12 cellular contexts compared by ENCODE assay signal in the genomic region with DNA sequence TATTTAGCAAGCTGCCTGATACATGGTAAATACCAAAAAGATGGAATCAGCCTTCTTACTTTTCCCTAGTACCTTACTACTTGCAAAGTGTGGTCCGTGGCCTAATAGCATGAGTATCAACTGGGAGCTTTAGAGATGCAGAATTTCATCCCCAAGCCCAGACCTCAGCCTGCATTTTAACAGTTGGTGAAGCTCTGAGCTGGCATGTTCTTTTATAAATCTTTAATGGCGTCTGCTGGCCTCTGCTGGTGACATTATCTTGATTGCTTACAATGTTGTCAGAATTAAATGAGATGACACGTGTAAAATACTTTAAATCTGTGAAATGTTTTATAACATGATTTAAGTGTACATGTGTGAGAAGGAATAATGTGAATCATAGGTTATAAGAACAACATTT.
DNase-seq lines count a peak whose midpoint lies in the region; ATAC-seq and TF ChIP-seq lines count a peak whose summit lies in the region.
"Had no signal": no experiment of that assay in that cellular context is flagged by ENCODE, and none has a peak within 500 bp of the region (broad histone marks: within the 10 kb centered on the region; RNA-seq: fewer than 3 reads in every experiment).

No MANE protein-coding gene starts in this region.

- peaks cover 5% of the 10 kb centered on the region for H3K36me3 Mint-ChIP-seq in activated CD4-positive, alpha-beta memory T cell treated with anti-CD3 and anti-CD28 coated beads, Interleukin-2, amount 10 ng/mL, durations not matched to agents 7 days and 5 days (ENCODE audit: low read depth)
- H3K36me3 Mint-ChIP-seq: stimulated activated memory B cell treated with anti-CD40 and anti-IgM and Interleukin-4, amounts not matched to agents 10 μg/mL and 1 μg/mL and 100 μg/mL, for 72 hours had no signal

- 44% methylated on average over 3 of the region's 3 CpGs for WGBS in smooth muscle cell (ENCODE audit: low lambda C conversion rate)

- BruUV-seq in PC-9 (replicated peaks; lab: Mats Ljungman, UMichigan) = no TSS peak

- POLR2A ChIA-PET in PC-9 (lab: Charles Lee; ENCODE audit: unreplicated experiment) = no interaction called here
- POLR2A ChIA-PET in activated CD4-positive, alpha-beta memory T cell treated with anti-CD3 and anti-CD28 coated beads, Interleukin-2, amount 10 ng/mL, durations not matched to agents 7 days and 5 days (lab: Charles Lee) = no interaction called here

- no peak overlapping the region for H3K4me3 Mint-ChIP-seq in activated CD4-positive, alpha-beta memory T cell treated with anti-CD3 and anti-CD28 coated beads, Interleukin-2, amount 10 ng/mL, durations not matched to agents 7 days and 5 days
- H3K4me3 Mint-ChIP-seq: neural crest cell; stimulated activated memory B cell treated with anti-CD40 and anti-IgM and Interleukin-4, amounts not matched to agents 10 μg/mL and 1 μg/mL and 100 μg/mL, for 72 hours had no signal

- ATAC-seq in HG03432 (IDR thresholded peaks at IDR 0.05; ENCODE audit: unreplicated experiment) = no peak
- ATAC-seq: body of pancreas; stimulated activated memory B cell treated with anti-CD40 and anti-IgM and Interleukin-4, amounts not matched to agents 10 μg/mL and 1 μg/mL and 100 μg/mL, for 72 hours had no signal

- H3K27ac Mint-ChIP-seq in activated CD4-positive, alpha-beta memory T cell treated with anti-CD3 and anti-CD28 coated beads, Interleukin-2, amount 10 ng/mL, durations not matched to agents 7 days and 5 days = no peak overlapping the region
- H3K27ac Mint-ChIP-seq: stimulated activated memory B cell treated with anti-CD40 and anti-IgM and Interleukin-4, amounts not matched to agents 10 μg/mL and 1 μg/mL and 100 μg/mL, for 72 hours had no signal

- TF ChIP-seq CTCF in PC-9 (conservative IDR thresholded peaks at IDR 0.05) (peak; percentile 35; the same call in 1 of the 2 replicates), fibroblast of pulmonary artery (IDR thresholded peaks at IDR 0.05; ENCODE audit: low read length, missing control alignments) (peak; percentile 11), smooth muscle cell (IDR thresholded peaks at IDR 0.05; ENCODE audit: borderline replicate concordance, insufficient read depth, poor library complexity, severe bottlenecking) (peak; percentile 11)

- H3K9me3 ChIP-seq in PC-9 (ENCODE audit: insufficient read depth, low read depth) (no peaks in the 10 kb centered on the region), smooth muscle cell (replicated peaks; ENCODE audit: low read depth) (no peaks in the 10 kb centered on the region)
- H3K9me3 ChIP-seq: body of pancreas had no signal

- H3K4me2 ChIP-seq in PC-9 (no peak overlapping the region), smooth muscle cell (peak overlapping the region; percentile 82)

- no peaks in the 10 kb centered on the region for H3K4me1 ChIP-seq in PC-9 (replicated peaks; ENCODE audit: insufficient read depth)
- H3K4me1 ChIP-seq in smooth muscle cell (ENCODE audit: low read depth) = peaks cover 27% of the 10 kb centered on the region
- H3K4me1 ChIP-seq: body of pancreas had no signal

- H3K4me1 Mint-ChIP-seq in activated CD4-positive, alpha-beta memory T cell treated with anti-CD3 and anti-CD28 coated beads, Interleukin-2, amount 10 ng/mL, durations not matched to agents 7 days and 5 days = peaks cover 14% of the 10 kb centered on the region
- H3K4me1 Mint-ChIP-seq: stimulated activated memory B cell treated with anti-CD40 and anti-IgM and Interleukin-4, amounts not matched to agents 10 μg/mL and 1 μg/mL and 100 μg/mL, for 72 hours had no signal

- H3K9ac ChIP-seq in smooth muscle cell (ENCODE audit: low read depth) = no peak overlapping the region

- H3K27ac ChIP-seq in PC-9 (no peak overlapping the region), smooth muscle cell (ENCODE audit: low read depth) (peak overlapping the region; percentile 90)
- H3K27ac ChIP-seq: body of pancreas, SK-N-MC had no signal

- no peaks in the 10 kb centered on the region for H3K79me2 ChIP-seq in PC-9 (ENCODE audit: low read depth)
- no peaks in the 10 kb centered on the region for H3K79me2 ChIP-seq in smooth muscle cell (ENCODE audit: low read depth)

- H3K9me2 ChIP-seq in PC-9 (ENCODE audit: insufficient read depth) = no peaks in the 10 kb centered on the region

- H3K36me3 ChIP-seq in PC-9 (ENCODE audit: low read depth) = no peaks in the 10 kb centered on the region
- H3K36me3 ChIP-seq in smooth muscle cell (ENCODE audit: low read depth) = no peaks in the 10 kb centered on the region

- H2AFZ ChIP-seq in PC-9 = no peak overlapping the region
- H2AFZ ChIP-seq in smooth muscle cell (ENCODE audit: low read depth) = no peak overlapping the region

- peak; percentile 19 for DNase-seq in activated naive CD4-positive, alpha-beta T cell treated with anti-CD3 and anti-CD28 coated beads, Interleukin-2, amount 50 U/mL, for 16 hours
- DNase-seq in activated naive CD4-positive, alpha-beta T cell (lab: John Stamatoyannopoulos, UW) = no peak
- DNase-seq in PC-9 (no peak), fibroblast of pulmonary artery (ENCODE audit: low read depth) (peak; percentile 49), smooth muscle cell (lab: John Stamatoyannopoulos, UW; ENCODE audit: unreplicated experiment) (no peak), foreskin melanocyte (no peak)
- DNase-seq in activated CD4-positive, alpha-beta memory T cell treated with anti-CD3 and anti-CD28 coated beads, Interleukin-2, amount 10 ng/mL, durations not matched to agents 7 days and 5 days = no peak

- H4K20me1 ChIP-seq in PC-9 (ENCODE audit: insufficient read depth) (no peaks in the 10 kb centered on the region), smooth muscle cell (ENCODE audit: low read depth) (no peaks in the 10 kb centered on the region)

- intact Hi-C loops in PC-9 (cut with micrococcal nuclease; ENCODE audit: unreplicated experiment) = loop anchor here (2.0 to 10.0 kb wide), 2 partner anchors 233 to 341 kb away; partner anchors contain the start of gene CERS6

- H3F3A ChIP-seq in PC-9 (ENCODE audit: insufficient read depth, low read depth) (no peaks in the 10 kb centered on the region), smooth muscle cell (ENCODE audit: low read depth) (peaks cover 21% of the 10 kb centered on the region)

- H3K27me3 ChIP-seq in PC-9 (ENCODE audit: insufficient read depth, low read depth) (no peaks in the 10 kb centered on the region), smooth muscle cell (ENCODE audit: low read depth) (no peaks in the 10 kb centered on the region)
- H3K27me3 ChIP-seq: body of pancreas had no signal

- H3K4me3 ChIP-seq in PC-9 = no peak overlapping the region
- no peak overlapping the region for H3K4me3 ChIP-seq in fibroblast of pulmonary artery (replicated peaks; ENCODE audit: low read depth, low read length)
- no peak overlapping the region for H3K4me3 ChIP-seq in smooth muscle cell
- H3K4me3 ChIP-seq: body of pancreas, SK-N-MC had no signal

- no peaks in the 10 kb centered on the region for H3K9me3 Mint-ChIP-seq in activated CD4-positive, alpha-beta memory T cell treated with anti-CD3 and anti-CD28 coated beads, Interleukin-2, amount 10 ng/mL, durations not matched to agents 7 days and 5 days
- H3K9me3 Mint-ChIP-seq: neural crest cell; stimulated activated memory B cell treated with anti-CD40 and anti-IgM and Interleukin-4, amounts not matched to agents 10 μg/mL and 1 μg/mL and 100 μg/mL, for 72 hours had no signal

- H3K27me3 Mint-ChIP-seq in activated CD4-positive, alpha-beta memory T cell treated with anti-CD3 and anti-CD28 coated beads, Interleukin-2, amount 10 ng/mL, durations not matched to agents 7 days and 5 days = no peaks in the 10 kb centered on the region
- H3K27me3 Mint-ChIP-seq: stimulated activated memory B cell treated with anti-CD40 and anti-IgM and Interleukin-4, amounts not matched to agents 10 μg/mL and 1 μg/mL and 100 μg/mL, for 72 hours had no signal

- CTCF ChIA-PET in PC-9 (lab: Charles Lee) = no interaction called here
- CTCF ChIA-PET in activated CD4-positive, alpha-beta memory T cell treated with anti-CD3 and anti-CD28 coated beads, Interleukin-2, amount 10 ng/mL, durations not matched to agents 7 days and 5 days (lab: Charles Lee) = interaction anchor here (1.0 to 2.6 kb wide), 3 partner anchors 9 to 340 kb away, joined by 3 to 9 read pairs (median 3); no protein-coding TSS in a partner anchor

Comparison
In these comparisons a context has a peak if more than half of its experiments do, and no peak if none do; other contexts are left out.
1. DNase-seq: peak in activated naive CD4-positive, alpha-beta T cell treated with anti-CD3 and anti-CD28 coated beads, Interleukin-2, amount 50 U/mL, for 16 hours (single experiment) and fibroblast of pulmonary artery (single experiment); none in activated naive CD4-positive, alpha-beta T cell (0 of 4), PC-9 (0 of 2), smooth muscle cell (single experiment), activated CD4-positive, alpha-beta memory T cell treated with anti-CD3 and anti-CD28 coated beads, Interleukin-2, amount 10 ng/mL, durations not matched to agents 7 days and 5 days (single experiment) and foreskin melanocyte (single experiment).
2. Peak in every context shown above with its lines, with median percentiles within 50 percentile points of each other: CTCF ChIP-seq.